Comparison of ENCODE assay signal across 1 cellular context in the genomic region with DNA sequence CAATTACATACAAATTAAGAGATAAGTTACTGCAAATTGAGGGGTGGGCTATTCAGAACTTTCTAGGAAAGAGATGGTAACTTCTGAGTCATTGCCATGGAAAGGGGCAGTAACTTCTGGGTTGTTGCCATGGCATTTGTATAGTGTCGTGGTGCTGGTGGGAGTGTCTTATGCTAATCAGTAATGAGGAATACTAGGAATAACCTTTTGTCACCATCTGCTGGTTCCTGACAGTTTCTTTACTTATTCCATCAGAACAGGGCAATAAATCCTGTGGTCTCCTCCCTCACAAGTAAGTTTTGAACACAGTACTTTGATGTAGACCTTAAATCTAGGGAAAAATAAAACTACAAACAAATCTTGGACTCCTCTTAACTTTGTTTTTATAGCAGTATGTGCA.
TF ChIP-seq lines count a peak whose summit lies in the region.

No MANE protein-coding gene starts in this region.

TF ChIP-seq in K562, 482 proteins besides CTCF, POLR2A, EP300 and RAD21:
- no peak for TF ChIP-seq ZFPM2 (CRISPR knock-in tag; IDR thresholded peaks at IDR 0.05)
- TF ChIP-seq RFX1 (IDR thresholded peaks at IDR 0.05): peak; percentile 49
TF ChIP-seq in K562: peak in this region for 1.
